In the genomic region with DNA sequence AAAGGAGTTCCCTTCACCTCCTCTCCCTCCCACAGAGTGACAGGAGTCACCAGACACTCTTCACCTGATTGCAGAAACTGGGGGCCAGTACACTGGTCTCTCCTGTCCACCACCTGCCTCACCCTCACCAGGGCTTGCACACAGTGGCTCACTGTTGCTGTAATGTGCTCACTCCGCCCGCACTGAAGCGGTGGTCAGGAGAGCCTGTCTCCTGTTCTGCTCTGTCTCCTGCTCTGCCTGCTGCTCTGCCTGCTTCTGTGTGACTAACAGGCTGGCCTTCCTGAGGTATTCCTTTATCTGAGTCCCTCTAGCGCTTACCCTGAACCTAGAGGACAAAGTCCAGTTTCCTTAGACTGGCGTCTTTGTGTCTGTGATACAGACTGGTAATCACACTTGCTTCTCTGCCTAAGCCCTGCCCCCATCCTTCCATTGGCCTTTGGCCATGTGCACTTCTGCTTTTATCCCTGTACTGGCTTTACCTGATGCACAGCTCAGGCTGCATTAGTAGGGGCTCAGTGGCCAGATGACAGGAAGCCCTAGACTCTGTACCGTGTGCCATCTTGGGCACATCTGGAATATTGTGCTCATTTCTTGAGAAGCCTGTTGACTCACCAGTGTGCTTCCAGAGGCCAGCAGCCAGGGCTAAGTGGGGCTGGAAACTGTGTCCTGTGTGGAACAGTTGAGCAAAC, we compare ENCODE assay signal across 17 cellular contexts. TPM values are rescaled to one million over a fixed set of nuclear protein-coding genes. Genes with fewer than 3 reads are reported as not detected.
DNase-seq lines count a peak whose midpoint lies in the region; ATAC-seq and TF ChIP-seq lines count a peak whose summit lies in the region.
"Had no signal": no experiment of that assay in that cellular context is flagged by ENCODE, and none has a peak within 500 bp of the region (broad histone marks: within the 10 kb centered on the region; RNA-seq: fewer than 3 reads in every experiment).

No MANE protein-coding gene starts in this region.

- H3K27ac Mint-ChIP-seq in endothelial cell (ENCODE audit: unreplicated experiment): peak overlapping the region; percentile 30
- H3K27ac Mint-ChIP-seq: activated CD8-positive, alpha-beta T cell treated with anti-CD3 and anti-CD28 coated beads, Interleukin-2, amount 10 ng/mL, durations not matched to agents 7 days and 5 days; CD8-positive, alpha-beta T cell had no signal

- peaks cover 12% of the 10 kb centered on the region for H3K4me1 Mint-ChIP-seq in endothelial cell (ENCODE audit: unreplicated experiment)

- H3K27ac ChIP-seq in osteoblast (ENCODE audit: low read depth, low read length): no peak overlapping the region
- H3K27ac ChIP-seq in left lung: no peak overlapping the region
- H3K27ac ChIP-seq: left ventricle myocardium inferior, RWPE1 had no signal

- peaks cover 100% of the 10 kb centered on the region for H3K36me3 ChIP-seq in osteoblast (ENCODE audit: insufficient read depth, low read length)
- H3K36me3 ChIP-seq in left lung: peaks cover 0 to 100% of the 10 kb centered on the region in 2 donors

- H3K9me3 Mint-ChIP-seq in endothelial cell (ENCODE audit: unreplicated experiment): no peaks in the 10 kb centered on the region
- H3K9me3 Mint-ChIP-seq: CD8-positive, alpha-beta T cell had no signal

- no peaks in the 10 kb centered on the region for H3K79me2 ChIP-seq in osteoblast (ENCODE audit: insufficient read depth, low read length)

- H3K4me3 ChIP-seq in osteoblast (ENCODE audit: insufficient read depth, low read length) (no peak overlapping the region), left lung (no peak overlapping the region)
- H3K4me3 ChIP-seq: left ventricle myocardium inferior had no signal

- H3K27me3 Mint-ChIP-seq in endothelial cell (ENCODE audit: unreplicated experiment): peaks cover 7% of the 10 kb centered on the region

- ATAC-seq in left lung: no peak
- ATAC-seq in HG02571 (IDR thresholded peaks at IDR 0.05; ENCODE audit: unreplicated experiment): no peak
- ATAC-seq: activated CD8-positive, alpha-beta T cell treated with anti-CD3 and anti-CD28 coated beads, Interleukin-2, amount 10 ng/mL, durations not matched to agents 7 days and 5 days; CD8-positive, alpha-beta T cell had no signal

- H3K4me1 ChIP-seq in osteoblast (ENCODE audit: insufficient read depth, low read length) (no peaks in the 10 kb centered on the region), left lung (no peaks in the 10 kb centered on the region)
- H3K4me1 ChIP-seq: left ventricle myocardium inferior had no signal

- H3K4me2 ChIP-seq in osteoblast (ENCODE audit: insufficient read depth, low read length): no peak overlapping the region

- H4K20me1 ChIP-seq in osteoblast (ENCODE audit: insufficient read depth, low read length): peaks cover 6% of the 10 kb centered on the region

- H2AFZ ChIP-seq in osteoblast (ENCODE audit: low read length): no peak overlapping the region

- H3K36me3 Mint-ChIP-seq in endothelial cell (ENCODE audit: low read depth, unreplicated experiment): peaks cover 79% of the 10 kb centered on the region

- DNase-seq in D341Med (ENCODE audit: low spot score): peak; percentile 36
- peak; percentile 96 for DNase-seq in NCI-H526 treated with DMSO at 0.1 percent for 48 hours (lab: John Stamatoyannopoulos, UW)
- no peak for DNase-seq in endothelial cell (ENCODE audit: low spot score)
- peak; percentile 64 for DNase-seq in osteoblast (ENCODE audit: insufficient read length, low spot score, missing footprints)
- no peak for DNase-seq in nucleus accumbens (lab: John Stamatoyannopoulos, UW)
- no peak for DNase-seq in left lung
- no peak for DNase-seq in NCI-H1417 treated with DMSO at 0.1 percent for 48 hours (lab: John Stamatoyannopoulos, UW)
- DNase-seq: activated CD8-positive, alpha-beta T cell treated with anti-CD3 and anti-CD28 coated beads, Interleukin-2, amount 10 ng/mL, durations not matched to agents 7 days and 5 days; activated gamma-delta T cell; CD8-positive, alpha-beta T cell; GDM1; left ventricle myocardium inferior; NCI-H1417; NCI-H524 treated with DMSO at 0.1 percent for 48 hours; T-helper 2 cell had no signal

- H3K9me3 ChIP-seq in osteoblast (ENCODE audit: low read depth, low read length) (no peaks in the 10 kb centered on the region), left lung (no peaks in the 10 kb centered on the region)
- H3K9me3 ChIP-seq: left ventricle myocardium inferior had no signal

- TF ChIP-seq CTCF in endothelial cell (IDR thresholded peaks at IDR 0.05; ENCODE audit: unreplicated experiment) (no peak), osteoblast (IDR thresholded peaks at IDR 0.05; ENCODE audit: extremely low read depth, low read depth, low read length) (no peak), left lung (IDR thresholded peaks at IDR 0.05) (no peak)

- peak overlapping the region; percentile 57 for H3K4me3 Mint-ChIP-seq in endothelial cell (ENCODE audit: unreplicated experiment)
- H3K4me3 Mint-ChIP-seq: activated CD8-positive, alpha-beta T cell treated with anti-CD3 and anti-CD28 coated beads, Interleukin-2, amount 10 ng/mL, durations not matched to agents 7 days and 5 days; CD8-positive, alpha-beta T cell had no signal

- intact Hi-C loops in left lung (cut with DNase I): no loop called here

- no peaks in the 10 kb centered on the region for H3K27me3 ChIP-seq in osteoblast (ENCODE audit: insufficient read depth, low read length)
- no peaks in the 10 kb centered on the region for H3K27me3 ChIP-seq in left lung

RNA-seq across cellular contexts. Expression of a gene that starts 13.3 kb away (rescaled TPM):
- total RNA-seq in endothelial cell (ENCODE audit: unreplicated experiment) (12.0 TPM), osteoblast (0.36 and 0.88 TPM in 2 replicates), left lung (1 to 10 TPM; 1.9 to 2.0 TPM)

RNA-seq across cellular contexts. Expression of a gene that starts 19.3 kb away (rescaled TPM):
- 72.0 TPM for total RNA-seq in endothelial cell (ENCODE audit: unreplicated experiment)
- total RNA-seq in osteoblast: 176 and 186 TPM in 2 replicates
- 10 to 100 TPM; 79.4 to 79.5 TPM for total RNA-seq in left lung

RNA-seq across cellular contexts. Expression of a gene that starts 21.4 kb away (rescaled TPM):
- total RNA-seq in endothelial cell (ENCODE audit: unreplicated experiment): 1,525 TPM
- 428 and 494 TPM in 2 replicates for total RNA-seq in osteoblast
- 1,000 to 10,000 TPM; 1,170 to 1,265 TPM for total RNA-seq in left lung

RNA-seq across cellular contexts. Expression of a gene that starts 27.6 kb away (rescaled TPM):
- total RNA-seq in endothelial cell (ENCODE audit: unreplicated experiment) (2.4 TPM), osteoblast (3.2 and 4.0 TPM in 2 replicates), left lung (10 to 100 TPM; 18.4 to 20.7 TPM)

RNA-seq across cellular contexts. Expression of a gene that starts 30.2 kb away (rescaled TPM):
- total RNA-seq in endothelial cell (ENCODE audit: unreplicated experiment): 6.7 TPM
- 6.2 and 7.2 TPM in 2 replicates for total RNA-seq in osteoblast
- total RNA-seq in left lung: 1 to 10 TPM; 5.6 to 7.5 TPM

Comparison
In these comparisons a context has a peak if more than half of its experiments do, and no peak if none do; other contexts are left out.
1. DNase-seq: peak in D341Med (single experiment), NCI-H526 treated with DMSO at 0.1 percent for 48 hours (single experiment) and osteoblast (single experiment); none in endothelial cell (single experiment), nucleus accumbens (0 of 56), left lung (0 of 2) and NCI-H1417 treated with DMSO at 0.1 percent for 48 hours (single experiment).